Comparison of ENCODE assay signal across 2 cellular contexts in the genomic region with DNA sequence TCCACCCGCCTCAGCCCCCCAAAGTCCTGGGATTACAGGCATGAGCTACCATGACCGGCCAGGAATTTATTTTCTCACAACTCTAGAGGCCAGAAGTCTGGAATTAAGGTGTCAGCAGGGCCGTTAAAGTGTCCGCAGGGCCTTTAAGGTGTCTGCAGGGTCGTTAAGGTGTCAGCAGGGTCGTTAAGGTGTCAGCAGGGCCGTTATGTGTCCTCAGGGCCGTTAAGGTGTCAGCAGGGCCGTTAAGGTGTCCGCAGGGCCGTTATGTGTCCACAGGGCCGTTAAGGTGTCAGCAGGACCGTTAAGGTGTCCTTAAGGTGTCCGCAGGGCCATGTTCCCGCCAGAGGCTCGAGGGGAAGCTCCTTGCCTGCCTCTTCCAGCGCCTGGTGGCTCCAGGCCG.
TF ChIP-seq lines count a peak whose summit lies in the region.

No MANE protein-coding gene starts in this region.

TF ChIP-seq in H1, 55 proteins besides CTCF, POLR2A, EP300 and RAD21 (continued from another document):
- TF ChIP-seq, protein P1, sequence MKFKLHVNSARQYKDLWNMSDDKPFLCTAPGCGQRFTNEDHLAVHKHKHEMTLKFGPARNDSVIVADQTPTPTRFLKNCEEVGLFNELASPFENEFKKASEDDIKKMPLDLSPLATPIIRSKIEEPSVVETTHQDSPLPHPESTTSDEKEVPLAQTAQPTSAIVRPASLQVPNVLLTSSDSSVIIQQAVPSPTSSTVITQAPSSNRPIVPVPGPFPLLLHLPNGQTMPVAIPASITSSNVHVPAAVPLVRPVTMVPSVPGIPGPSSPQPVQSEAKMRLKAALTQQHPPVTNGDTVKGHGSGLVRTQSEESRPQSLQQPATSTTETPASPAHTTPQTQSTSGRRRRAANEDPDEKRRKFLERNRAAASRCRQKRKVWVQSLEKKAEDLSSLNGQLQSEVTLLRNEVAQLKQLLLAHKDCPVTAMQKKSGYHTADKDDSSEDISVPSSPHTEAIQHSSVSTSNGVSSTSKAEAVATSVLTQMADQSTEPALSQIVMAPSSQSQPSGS (IDR thresholded peaks at IDR 0.05; ENCODE audit: low read length), result no peak
- TF ChIP-seq NANOG (IDR thresholded peaks at IDR 0.05; ENCODE audit: insufficient read depth, low read depth, low read length, poor library complexity, severe bottlenecking), result peak; percentile 18
- TF ChIP-seq PHF8 (conservative IDR thresholded peaks at IDR 0.05; ENCODE audit: low read depth, low read length), result no peak

TF ChIP-seq in neural cell, 6 proteins besides CTCF, POLR2A, EP300 and RAD21 (continued from another document):
- no peak for TF ChIP-seq SMC3 (conservative IDR thresholded peaks at IDR 0.05; ENCODE audit: poor library complexity)
- TF ChIP-seq, protein P2, sequence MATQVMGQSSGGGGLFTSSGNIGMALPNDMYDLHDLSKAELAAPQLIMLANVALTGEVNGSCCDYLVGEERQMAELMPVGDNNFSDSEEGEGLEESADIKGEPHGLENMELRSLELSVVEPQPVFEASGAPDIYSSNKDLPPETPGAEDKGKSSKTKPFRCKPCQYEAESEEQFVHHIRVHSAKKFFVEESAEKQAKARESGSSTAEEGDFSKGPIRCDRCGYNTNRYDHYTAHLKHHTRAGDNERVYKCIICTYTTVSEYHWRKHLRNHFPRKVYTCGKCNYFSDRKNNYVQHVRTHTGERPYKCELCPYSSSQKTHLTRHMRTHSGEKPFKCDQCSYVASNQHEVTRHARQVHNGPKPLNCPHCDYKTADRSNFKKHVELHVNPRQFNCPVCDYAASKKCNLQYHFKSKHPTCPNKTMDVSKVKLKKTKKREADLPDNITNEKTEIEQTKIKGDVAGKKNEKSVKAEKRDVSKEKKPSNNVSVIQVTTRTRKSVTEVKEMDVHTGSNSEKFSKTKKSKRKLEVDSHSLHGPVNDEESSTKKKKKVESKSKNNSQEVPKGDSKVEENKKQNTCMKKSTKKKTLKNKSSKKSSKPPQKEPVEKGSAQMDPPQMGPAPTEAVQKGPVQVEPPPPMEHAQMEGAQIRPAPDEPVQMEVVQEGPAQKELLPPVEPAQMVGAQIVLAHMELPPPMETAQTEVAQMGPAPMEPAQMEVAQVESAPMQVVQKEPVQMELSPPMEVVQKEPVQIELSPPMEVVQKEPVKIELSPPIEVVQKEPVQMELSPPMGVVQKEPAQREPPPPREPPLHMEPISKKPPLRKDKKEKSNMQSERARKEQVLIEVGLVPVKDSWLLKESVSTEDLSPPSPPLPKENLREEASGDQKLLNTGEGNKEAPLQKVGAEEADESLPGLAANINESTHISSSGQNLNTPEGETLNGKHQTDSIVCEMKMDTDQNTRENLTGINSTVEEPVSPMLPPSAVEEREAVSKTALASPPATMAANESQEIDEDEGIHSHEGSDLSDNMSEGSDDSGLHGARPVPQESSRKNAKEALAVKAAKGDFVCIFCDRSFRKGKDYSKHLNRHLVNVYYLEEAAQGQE (IDR thresholded peaks at IDR 0.05; ENCODE audit: borderline replicate concordance), result no peak
- TF ChIP-seq EZH2 (IDR thresholded peaks at IDR 0.05; ENCODE audit: borderline replicate concordance, insufficient read depth, low read length, poor library complexity, severe bottlenecking), result no peak
